ENCODE assay signal across 20 cellular contexts in the genomic region with DNA sequence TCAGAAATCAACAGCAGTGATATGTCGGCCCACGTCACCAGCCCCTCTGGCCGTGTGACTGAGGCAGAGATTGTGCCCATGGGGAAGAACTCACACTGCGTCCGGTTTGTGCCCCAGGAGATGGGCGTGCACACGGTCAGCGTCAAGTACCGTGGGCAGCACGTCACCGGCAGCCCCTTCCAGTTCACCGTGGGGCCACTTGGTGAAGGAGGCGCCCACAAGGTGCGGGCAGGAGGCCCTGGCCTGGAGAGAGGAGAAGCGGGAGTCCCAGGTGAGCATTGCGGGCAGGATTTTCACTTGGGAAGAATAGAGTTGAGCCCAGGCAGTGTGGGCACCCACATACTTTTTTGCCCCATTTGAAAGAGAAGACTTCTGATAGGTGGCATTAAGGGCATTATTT. TPM values are rescaled to one million over a fixed set of nuclear protein-coding genes. Genes with fewer than 3 reads are reported as not detected.
A peak's percentile ranks its signal among the peaks of the same experiment; 100 is the strongest.
DNase-seq lines count a peak whose midpoint lies in the region; ATAC-seq and TF ChIP-seq lines count a peak whose summit lies in the region.
"Had no signal": no experiment of that assay in that cellular context is flagged by ENCODE, and none has a peak within 500 bp of the region (broad histone marks: within the 10 kb centered on the region; RNA-seq: fewer than 3 reads in every experiment).

No MANE protein-coding gene starts in this region.

- no peaks in the 10 kb centered on the region for H3K27me3 ChIP-seq in aorta (ENCODE audit: control insufficient read depth in 1 of 2, insufficient read depth in 2 of 2, low read length in 1 of 2)
- no peaks in the 10 kb centered on the region for H3K27me3 ChIP-seq in transverse colon
- H3K27me3 ChIP-seq: BE2C had no signal

- H3K9me3 ChIP-seq in aorta (ENCODE audit: control insufficient read depth, low read length): no peaks in the 10 kb centered on the region
- H3K9me3 ChIP-seq in transverse colon: no peaks in the 10 kb centered on the region
- H3K9me3 ChIP-seq: BE2C had no signal

- H3K4me3 Mint-ChIP-seq in nephron progenitor cell: no peak overlapping the region
- H3K4me3 Mint-ChIP-seq in stimulated activated naive B cell treated with anti-CD40 and anti-IgM and Interleukin-4, amounts not matched to agents 10 μg/mL and 1 μg/mL and 100 μg/mL, for 72 hours: no peak overlapping the region
- H3K4me3 Mint-ChIP-seq: CD4-positive, alpha-beta T cell; HFFc6; IgD-negative memory B cell had no signal

- H3K27me3 Mint-ChIP-seq in nephron progenitor cell (ENCODE audit: low read depth, poor library complexity): peaks cover 5% of the 10 kb centered on the region
- no peaks in the 10 kb centered on the region for H3K27me3 Mint-ChIP-seq in stimulated activated naive B cell treated with anti-CD40 and anti-IgM and Interleukin-4, amounts not matched to agents 10 μg/mL and 1 μg/mL and 100 μg/mL, for 72 hours
- H3K27me3 Mint-ChIP-seq: CD4-positive, alpha-beta T cell; IgD-negative memory B cell had no signal

- DNase-seq in RWPE1 (ENCODE audit: low spot score): no peak
- DNase-seq in nephron progenitor cell: no peak
- no peak for DNase-seq in stimulated activated naive B cell treated with anti-CD40 and anti-IgM and Interleukin-4, amounts not matched to agents 10 μg/mL and 1 μg/mL and 100 μg/mL, for 72 hours
- DNase-seq in aorta: no peak
- no peak for DNase-seq in transverse colon
- no peak for DNase-seq in NCI-H1436 (lab: John Stamatoyannopoulos, UW)
- DNase-seq: ACHN; BE2C; C1 segment of cervical spinal cord; CD4-positive, alpha-beta T cell; DMS153; DMS79; GDM1; GOT3; H7; HFFc6 had no signal

- peaks cover 72% of the 10 kb centered on the region for H3K36me3 Mint-ChIP-seq in nephron progenitor cell (ENCODE audit: low read depth)
- peaks cover 23 to 33% of the 10 kb centered on the region in 2 donors for H3K36me3 Mint-ChIP-seq in stimulated activated naive B cell treated with anti-CD40 and anti-IgM and Interleukin-4, amounts not matched to agents 10 μg/mL and 1 μg/mL and 100 μg/mL, for 72 hours

- H3K4me1 ChIP-seq in aorta (ENCODE audit: control insufficient read depth in 1 of 2, insufficient read depth in 2 of 2, low read length in 2 of 2) (no peaks in the 10 kb centered on the region), transverse colon (no peaks in the 10 kb centered on the region)
- H3K4me1 ChIP-seq: BE2C had no signal

- POLR2A ChIA-PET in RWPE1 (lab: Yijun Ruan, JAX; ENCODE audit: low non-redundant PET): no interaction called here

- H3K4me3 ChIP-seq in aorta (ENCODE audit: low read length in 2 of 2) (no peak overlapping the region), transverse colon (no peak overlapping the region)

- in situ Hi-C loops in transverse colon (cut with MboI; ENCODE audit: low pct_ligation_motif_present in 1 of 4, low pct_unique_long_range_greater_than_20kb in 1 of 4, low sequenced_read_pairs in 3 of 4): loop anchor here in 1 of 4 donors (10.0 kb wide), 1 partner anchor 139 kb away; no protein-coding TSS in a partner anchor

- WGBS in aorta, 2 donors: 96 to 98% methylated on average over 16 of the region's 16 CpGs
- WGBS in transverse colon (ENCODE audit: low coverage in 1 of 2), 2 donors: 94% methylated on average over 16 of the region's 16 CpGs; no CpG with 5 or more reads in 1 of the 2 donors

- H3K36me3 ChIP-seq in aorta (ENCODE audit: control insufficient read depth in 1 of 2, insufficient read depth in 2 of 2, low read length in 1 of 2) (peaks cover 0 to 5% of the 10 kb centered on the region in 2 donors), transverse colon (peaks cover 0 to 65% (median 32%) of the 10 kb centered on the region in 4 donors)
- H3K36me3 ChIP-seq: BE2C had no signal

- ATAC-seq in stimulated activated naive B cell treated with anti-CD40 and anti-IgM and Interleukin-4, amounts not matched to agents 10 μg/mL and 1 μg/mL and 100 μg/mL, for 72 hours (replicated peaks): no peak
- ATAC-seq in aorta (ENCODE audit: low FRiP score) (peak; percentile 13), GM18511 (IDR thresholded peaks at IDR 0.05; ENCODE audit: unreplicated experiment) (no peak)
- ATAC-seq: HCT116 had no signal

- no peak for TF ChIP-seq CTCF in RWPE1 (conservative IDR thresholded peaks at IDR 0.05; ENCODE audit: low read depth)
- TF ChIP-seq CTCF in nephron progenitor cell (IDR thresholded peaks at IDR 0.05): no peak
- no peak for TF ChIP-seq CTCF in transverse colon (IDR thresholded peaks at IDR 0.05)

- H3K27ac Mint-ChIP-seq in nephron progenitor cell: peak overlapping the region; percentile 80
- H3K27ac Mint-ChIP-seq in stimulated activated naive B cell treated with anti-CD40 and anti-IgM and Interleukin-4, amounts not matched to agents 10 μg/mL and 1 μg/mL and 100 μg/mL, for 72 hours: peak overlapping the region; percentile 26
- H3K27ac Mint-ChIP-seq: CD4-positive, alpha-beta T cell; HFFc6; IgD-negative memory B cell had no signal

- CTCF ChIA-PET in RWPE1 (lab: Yijun Ruan, JAX): interaction anchor here (0.6 kb wide), 1 partner anchor 100 kb away, joined by 4 read pairs; no protein-coding TSS in a partner anchor

- intact Hi-C loops in aorta (cut with DNase I): no loop called here
- intact Hi-C loops in transverse colon (cut with DNase I; ENCODE audit: low total_unique reads): no loop called here

- H3K27ac ChIP-seq in RWPE1 (peak overlapping the region; percentile 10; the same call in 1 of the 2 replicates), aorta (ENCODE audit: low read depth in 1 of 2, low read length in 2 of 2) (no peak overlapping the region), transverse colon (no peak overlapping the region)

- H3K9me3 Mint-ChIP-seq in nephron progenitor cell: no peaks in the 10 kb centered on the region
- no peaks in the 10 kb centered on the region for H3K9me3 Mint-ChIP-seq in stimulated activated naive B cell treated with anti-CD40 and anti-IgM and Interleukin-4, amounts not matched to agents 10 μg/mL and 1 μg/mL and 100 μg/mL, for 72 hours
- H3K9me3 Mint-ChIP-seq: CD4-positive, alpha-beta T cell; HFFc6; IgD-negative memory B cell had no signal

- TF ChIP-seq EP300 in transverse colon (IDR thresholded peaks at IDR 0.05; ENCODE audit: low read depth): no peak

- no peak for TF ChIP-seq POLR2A in transverse colon (IDR thresholded peaks at IDR 0.05)

- H3K4me1 Mint-ChIP-seq in nephron progenitor cell: peaks cover 19% of the 10 kb centered on the region
- no peaks in the 10 kb centered on the region for H3K4me1 Mint-ChIP-seq in stimulated activated naive B cell treated with anti-CD40 and anti-IgM and Interleukin-4, amounts not matched to agents 10 μg/mL and 1 μg/mL and 100 μg/mL, for 72 hours
- H3K4me1 Mint-ChIP-seq: IgD-negative memory B cell had no signal

RNA-seq across cellular contexts. Expression of a gene that starts 57.4 kb away (rescaled TPM):
- total RNA-seq in aorta (10 to 100 TPM in 1 of 2 donors, 1 to 10 TPM in 1; 4.3 to 19.8 TPM), transverse colon (1 to 10 TPM; 1.9 to 6.8 (median 3.6) TPM)
- 1 to 10 TPM; 1.4 to 7.0 TPM for polyA plus RNA-seq in aorta
- total RNA-seq: Daoy, H7, HFFc6 had no signal
